9 cellular contexts compared by ENCODE assay signal in the genomic region with DNA sequence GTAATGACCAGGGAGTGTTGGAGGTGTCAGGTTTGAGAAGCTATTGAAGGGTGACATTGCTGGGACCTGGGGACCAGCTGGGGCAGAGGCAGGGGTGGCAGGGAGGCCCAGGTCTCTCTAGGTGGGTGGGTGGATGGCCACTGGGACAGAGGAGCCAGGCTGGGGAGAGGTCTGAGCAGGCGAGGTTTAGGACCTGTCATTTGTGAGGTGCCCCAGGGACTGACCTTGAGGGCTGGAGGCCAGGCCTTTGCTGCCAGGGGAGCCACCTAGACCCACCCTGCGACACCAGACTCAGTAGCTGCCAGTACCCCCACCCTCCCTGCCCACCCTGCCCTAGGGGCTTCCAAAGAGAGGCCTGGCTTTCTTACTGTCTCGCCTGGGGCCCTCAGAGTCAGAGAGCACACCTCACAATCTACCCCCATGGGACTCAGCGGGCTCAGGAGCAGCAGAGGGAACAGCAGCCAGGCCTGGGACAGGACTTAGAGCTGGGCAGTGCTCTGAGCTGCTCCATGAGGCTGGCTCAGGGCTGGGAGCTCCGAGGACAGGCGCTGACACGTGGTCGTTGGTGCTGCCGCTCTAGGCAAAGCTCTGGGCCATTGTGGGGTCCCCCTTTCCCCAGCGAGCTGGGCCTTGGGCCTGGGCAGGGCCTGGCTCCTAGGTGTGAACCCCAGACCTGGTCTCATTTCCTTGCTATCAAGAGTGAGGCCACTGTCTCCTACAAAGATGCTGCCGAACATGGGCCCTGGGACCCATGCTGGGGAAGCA.
"Had no signal": no experiment of that assay in that cellular context is flagged by ENCODE, and none has a peak within 500 bp of the region (broad histone marks: within the 10 kb centered on the region; RNA-seq: fewer than 3 reads in every experiment).

No MANE protein-coding gene starts in this region.

- H3K36me3 Mint-ChIP-seq: activated naive CD4-positive, alpha-beta T cell treated with anti-CD3 and anti-CD28 coated beads, Interleukin-2, amount 50 U/mL, for 24 hours had no signal

- H3K9me3 Mint-ChIP-seq: activated naive CD4-positive, alpha-beta T cell treated with anti-CD3 and anti-CD28 coated beads, Interleukin-2, amount 50 U/mL, for 24 hours; activated T-cell treated with anti-CD3 and anti-CD28 coated beads, Interleukin-2, amount 50 U/mL, for 72 hours; nephron progenitor cell; stimulated activated naive CD8-positive, alpha-beta T cell treated with anti-CD3 and anti-CD28 coated beads, Interleukin-15, Interleukin-2, amounts not matched to agents 100 ng/mL and 50 ng/mL, for 24 hours; T-helper 1 cell treated with Interleukin-12 subunit alpha and Interleukin-12 subunit beta and Interleukin-4 antibody, amounts not matched to agents 30 μg/mL and 1 μg/mL, for 36 hours had no signal

- H3K27me3 Mint-ChIP-seq: activated naive CD4-positive, alpha-beta T cell treated with anti-CD3 and anti-CD28 coated beads, Interleukin-2, amount 50 U/mL, for 24 hours; stimulated activated naive CD8-positive, alpha-beta T cell treated with anti-CD3 and anti-CD28 coated beads, Interleukin-15, Interleukin-2, amounts not matched to agents 100 ng/mL and 50 ng/mL, for 24 hours had no signal

- H3K27ac ChIP-seq: lower lobe of right lung, prostate gland, right atrium auricular region had no signal

- H3K36me3 ChIP-seq: lower lobe of right lung, prostate gland, right atrium auricular region had no signal

- H3K9me3 ChIP-seq: lower lobe of right lung, prostate gland, right atrium auricular region had no signal

- H3K27ac Mint-ChIP-seq: activated T-cell treated with anti-CD3 and anti-CD28 coated beads, Interleukin-2, amount 50 U/mL, for 72 hours; stimulated activated naive CD8-positive, alpha-beta T cell treated with anti-CD3 and anti-CD28 coated beads, Interleukin-15, Interleukin-2, amounts not matched to agents 100 ng/mL and 50 ng/mL, for 24 hours; T-helper 1 cell treated with Interleukin-12 subunit alpha and Interleukin-12 subunit beta and Interleukin-4 antibody, amounts not matched to agents 30 μg/mL and 1 μg/mL, for 36 hours had no signal

- H3K27me3 ChIP-seq: right atrium auricular region had no signal

- H3K4me1 Mint-ChIP-seq: activated naive CD4-positive, alpha-beta T cell treated with anti-CD3 and anti-CD28 coated beads, Interleukin-2, amount 50 U/mL, for 24 hours had no signal

- H3K4me3 ChIP-seq: lower lobe of right lung, prostate gland, right atrium auricular region, skin epidermis had no signal

- H3K4me3 Mint-ChIP-seq: activated naive CD4-positive, alpha-beta T cell treated with anti-CD3 and anti-CD28 coated beads, Interleukin-2, amount 50 U/mL, for 24 hours; activated T-cell treated with anti-CD3 and anti-CD28 coated beads, Interleukin-2, amount 50 U/mL, for 72 hours; nephron progenitor cell; stimulated activated naive CD8-positive, alpha-beta T cell treated with anti-CD3 and anti-CD28 coated beads, Interleukin-15, Interleukin-2, amounts not matched to agents 100 ng/mL and 50 ng/mL, for 24 hours; T-helper 1 cell treated with Interleukin-12 subunit alpha and Interleukin-12 subunit beta and Interleukin-4 antibody, amounts not matched to agents 30 μg/mL and 1 μg/mL, for 36 hours had no signal
